Comparison of ENCODE assay signal across 25 cellular contexts in genomic region chr15:82715003-82715402, GRCh38. TPM values are rescaled to one million over a fixed set of nuclear protein-coding genes. Genes with fewer than 3 reads are reported as not detected.
"Had no signal": no experiment of that assay in that cellular context is flagged by ENCODE, and none has a peak within 500 bp of the region (broad histone marks: within the 10 kb centered on the region; RNA-seq: fewer than 3 reads in every experiment).

No MANE protein-coding gene starts in this region.

- ATAC-seq: naive thymus-derived CD8-positive, alpha-beta T cell; psoas muscle; right cardiac atrium; right lobe of liver; stimulated activated effector memory CD8-positive, alpha-beta T cell treated with anti-CD3 and anti-CD28 coated beads, Interleukin-12 subunit alpha, Interleukin-12 subunit beta, amount 100 ng/mL, for 72 hours; stimulated activated naive B cell treated with anti-CD40 and anti-IgM and Interleukin-4, amounts not matched to agents 10 μg/mL and 1 μg/mL and 100 μg/mL, for 72 hours; upper lobe of right lung had no signal

- H3K9ac ChIP-seq: parathyroid adenoma had no signal

- H3K27ac ChIP-seq: ovary, parathyroid adenoma, psoas muscle, right lobe of liver, sigmoid colon, stomach, thoracic aorta, thyroid gland, transverse colon, upper lobe of right lung, uterus had no signal

- DNase-seq: naive thymus-derived CD8-positive, alpha-beta T cell; nephron progenitor cell; occipital lobe; ovary; posterior cingulate gyrus; psoas muscle; right cardiac atrium; right lobe of liver; sigmoid colon; small intestine; stimulated activated CD4-positive, alpha-beta T cell treated with anti-CD3 and anti-CD28 coated beads, Interleukin-15, amount 100 ng/mL, for 24 hours; stimulated activated CD4-positive, alpha-beta T cell treated with anti-CD3 and anti-CD28 coated beads, Interleukin-2, amount 100 ng/mL, for 24 hours; stimulated activated CD4-positive, alpha-beta T cell treated with anti-CD3 and anti-CD28 coated beads, Interleukin-2, amount 100 ng/mL, for 48 hours; stimulated activated CD4-positive, alpha-beta T cell treated with anti-CD3 and anti-CD28 coated beads, Interleukin-4, amount 100 ng/mL, for 24 hours; stimulated activated naive B cell treated with anti-CD40 and anti-IgM and Interleukin-4, amounts not matched to agents 10 μg/mL and 1 μg/mL and 100 μg/mL, for 72 hours; stimulated activated naive CD4-positive, alpha-beta T cell treated with Interleukin-2 at 50 U/mL for 16 hours; stomach; thyroid gland; transverse colon; upper lobe of right lung; uterus had no signal

- H3K9me3 ChIP-seq: ovary, psoas muscle, right lobe of liver, sigmoid colon, thoracic aorta, thyroid gland, transverse colon, upper lobe of right lung, uterus had no signal

- H3K4me3 ChIP-seq: ovary, psoas muscle, right lobe of liver, sigmoid colon, stomach, thoracic aorta, thyroid gland, transverse colon, upper lobe of right lung, uterus had no signal

- H3K36me3 ChIP-seq: ovary, right lobe of liver, sigmoid colon, stomach, thoracic aorta, thyroid gland, transverse colon, upper lobe of right lung, uterus had no signal

- H3K79me2 ChIP-seq: parathyroid adenoma had no signal

- H3K27me3 ChIP-seq: ovary, right lobe of liver, thyroid gland, transverse colon, uterus had no signal

- H2AFZ ChIP-seq: parathyroid adenoma had no signal

- H3K4me1 ChIP-seq: parathyroid adenoma had no signal

RNA-seq across cellular contexts. Expression of gene AP3B2, which starts 5.3 kb away (rescaled TPM):
- total RNA-seq: skeletal muscle tissue had no signal
